Comparison of ENCODE assay signal across 1 cellular context in the genomic region with DNA sequence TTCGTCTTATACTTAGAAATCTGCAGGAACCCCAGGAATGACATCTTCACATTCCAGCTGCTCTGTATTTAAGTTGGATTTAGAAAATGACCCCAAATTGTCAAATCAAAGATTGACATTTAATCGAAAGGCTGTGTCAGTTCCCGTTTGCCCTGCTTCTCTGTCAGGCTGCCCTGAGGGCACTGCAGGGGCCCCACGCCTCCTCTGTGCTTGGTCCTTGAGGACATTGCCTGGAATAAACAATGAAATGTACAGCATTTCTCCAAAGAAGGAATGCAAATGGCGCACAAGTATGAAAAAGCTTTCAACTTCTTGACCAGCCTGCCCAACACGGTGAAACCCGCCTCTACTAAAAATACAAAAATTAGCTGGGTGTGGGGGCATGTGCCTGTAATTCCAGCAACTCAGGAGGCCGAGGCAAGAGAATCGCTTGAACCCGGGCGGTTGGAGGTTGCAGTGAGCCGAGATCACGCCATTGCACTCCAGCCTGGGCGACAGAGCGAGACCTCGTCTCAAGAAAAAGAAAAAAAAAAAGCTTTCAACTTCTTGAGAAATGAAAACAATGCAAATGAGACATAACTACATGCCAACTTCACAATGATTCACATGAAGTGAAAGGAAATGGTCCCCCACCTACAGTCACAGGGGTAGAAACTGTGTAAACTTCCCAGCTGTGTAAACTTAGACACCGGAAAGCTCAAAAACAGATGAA.
TF ChIP-seq lines count a peak whose summit lies in the region.

No MANE protein-coding gene starts in this region.

TF ChIP-seq in GM12878, 131 proteins besides CTCF, POLR2A, EP300 and RAD21 (continued from another document):
- TF ChIP-seq ATF2 (IDR thresholded peaks at IDR 0.05; ENCODE audit: low read length) = peak; percentile 99
- TF ChIP-seq PAX5 (IDR thresholded peaks at IDR 0.05; ENCODE audit: borderline replicate concordance, low read depth, low read length) = peak; percentile 85; the same call in 1 of the 2 replicates
- TF ChIP-seq CREB1 (IDR thresholded peaks at IDR 0.05; ENCODE audit: low read depth) = peak; percentile 60
- TF ChIP-seq NFIC (IDR thresholded peaks at IDR 0.05; ENCODE audit: low read depth, low read length) = peak; percentile 80
- TF ChIP-seq, protein P1, sequence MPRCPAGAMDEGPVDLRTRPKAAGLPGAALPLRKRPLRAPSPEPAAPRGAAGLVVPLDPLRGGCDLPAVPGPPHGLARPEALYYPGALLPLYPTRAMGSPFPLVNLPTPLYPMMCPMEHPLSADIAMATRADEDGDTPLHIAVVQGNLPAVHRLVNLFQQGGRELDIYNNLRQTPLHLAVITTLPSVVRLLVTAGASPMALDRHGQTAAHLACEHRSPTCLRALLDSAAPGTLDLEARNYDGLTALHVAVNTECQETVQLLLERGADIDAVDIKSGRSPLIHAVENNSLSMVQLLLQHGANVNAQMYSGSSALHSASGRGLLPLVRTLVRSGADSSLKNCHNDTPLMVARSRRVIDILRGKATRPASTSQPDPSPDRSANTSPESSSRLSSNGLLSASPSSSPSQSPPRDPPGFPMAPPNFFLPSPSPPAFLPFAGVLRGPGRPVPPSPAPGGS (IDR thresholded peaks at IDR 0.05; ENCODE audit: borderline replicate concordance, insufficient read depth, low read depth, low read length, poor library complexity, severe bottlenecking) = peak; percentile 99
- peak; percentile 39; the same call in 1 of the 2 replicates for TF ChIP-seq IKZF1 (conservative IDR thresholded peaks at IDR 0.05)
- peak in 1 of 2 experiments; percentile 77; a peak in 1 of 4 replicates for TF ChIP-seq ETV6 (conservative IDR thresholded peaks at IDR 0.05 in 1 of 2, IDR thresholded peaks at IDR 0.05 in 1 of 2; ENCODE audit: borderline replicate concordance in 1 of 2, low read depth in 1 of 2)
- peak; percentile 57 to 60; a peak in 2 of 4 replicates for TF ChIP-seq IKZF2 (IDR thresholded peaks at IDR 0.05)
- TF ChIP-seq ZNF592 (IDR thresholded peaks at IDR 0.05) = peak; percentile 73
- no peak for TF ChIP-seq ZNF274 (IDR thresholded peaks at IDR 0.05; ENCODE audit: insufficient read depth, insufficient read length)
- no peak for TF ChIP-seq E4F1 (IDR thresholded peaks at IDR 0.05; ENCODE audit: borderline replicate concordance, partially characterized antibody)
- peak; percentile 43 for TF ChIP-seq SMAD1 (IDR thresholded peaks at IDR 0.05; ENCODE audit: low read depth, partially characterized antibody)
- no peak for TF ChIP-seq NRF1 (conservative IDR thresholded peaks at IDR 0.05; ENCODE audit: low read depth, low read length)
- TF ChIP-seq, protein P2, sequence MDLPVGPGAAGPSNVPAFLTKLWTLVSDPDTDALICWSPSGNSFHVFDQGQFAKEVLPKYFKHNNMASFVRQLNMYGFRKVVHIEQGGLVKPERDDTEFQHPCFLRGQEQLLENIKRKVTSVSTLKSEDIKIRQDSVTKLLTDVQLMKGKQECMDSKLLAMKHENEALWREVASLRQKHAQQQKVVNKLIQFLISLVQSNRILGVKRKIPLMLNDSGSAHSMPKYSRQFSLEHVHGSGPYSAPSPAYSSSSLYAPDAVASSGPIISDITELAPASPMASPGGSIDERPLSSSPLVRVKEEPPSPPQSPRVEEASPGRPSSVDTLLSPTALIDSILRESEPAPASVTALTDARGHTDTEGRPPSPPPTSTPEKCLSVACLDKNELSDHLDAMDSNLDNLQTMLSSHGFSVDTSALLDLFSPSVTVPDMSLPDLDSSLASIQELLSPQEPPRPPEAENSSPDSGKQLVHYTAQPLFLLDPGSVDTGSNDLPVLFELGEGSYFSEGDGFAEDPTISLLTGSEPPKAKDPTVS (IDR thresholded peaks at IDR 0.05; ENCODE audit: low read depth, low read length) = no peak
- peak; percentile 25; the same call in 1 of the 2 replicates for TF ChIP-seq JUNB (IDR thresholded peaks at IDR 0.05)
- no peak for TF ChIP-seq ZZZ3 (IDR thresholded peaks at IDR 0.05; ENCODE audit: control insufficient read depth, insufficient read length, low read depth)
- peak; percentile 45; the same call in 1 of the 2 replicates for TF ChIP-seq TCF7 (IDR thresholded peaks at IDR 0.05; ENCODE audit: borderline replicate concordance)
- TF ChIP-seq CHD2 (IDR thresholded peaks at IDR 0.05; ENCODE audit: borderline replicate concordance, low read depth, low read length) = peak; percentile 45; the same call in 1 of the 2 replicates
- TF ChIP-seq, protein P3, sequence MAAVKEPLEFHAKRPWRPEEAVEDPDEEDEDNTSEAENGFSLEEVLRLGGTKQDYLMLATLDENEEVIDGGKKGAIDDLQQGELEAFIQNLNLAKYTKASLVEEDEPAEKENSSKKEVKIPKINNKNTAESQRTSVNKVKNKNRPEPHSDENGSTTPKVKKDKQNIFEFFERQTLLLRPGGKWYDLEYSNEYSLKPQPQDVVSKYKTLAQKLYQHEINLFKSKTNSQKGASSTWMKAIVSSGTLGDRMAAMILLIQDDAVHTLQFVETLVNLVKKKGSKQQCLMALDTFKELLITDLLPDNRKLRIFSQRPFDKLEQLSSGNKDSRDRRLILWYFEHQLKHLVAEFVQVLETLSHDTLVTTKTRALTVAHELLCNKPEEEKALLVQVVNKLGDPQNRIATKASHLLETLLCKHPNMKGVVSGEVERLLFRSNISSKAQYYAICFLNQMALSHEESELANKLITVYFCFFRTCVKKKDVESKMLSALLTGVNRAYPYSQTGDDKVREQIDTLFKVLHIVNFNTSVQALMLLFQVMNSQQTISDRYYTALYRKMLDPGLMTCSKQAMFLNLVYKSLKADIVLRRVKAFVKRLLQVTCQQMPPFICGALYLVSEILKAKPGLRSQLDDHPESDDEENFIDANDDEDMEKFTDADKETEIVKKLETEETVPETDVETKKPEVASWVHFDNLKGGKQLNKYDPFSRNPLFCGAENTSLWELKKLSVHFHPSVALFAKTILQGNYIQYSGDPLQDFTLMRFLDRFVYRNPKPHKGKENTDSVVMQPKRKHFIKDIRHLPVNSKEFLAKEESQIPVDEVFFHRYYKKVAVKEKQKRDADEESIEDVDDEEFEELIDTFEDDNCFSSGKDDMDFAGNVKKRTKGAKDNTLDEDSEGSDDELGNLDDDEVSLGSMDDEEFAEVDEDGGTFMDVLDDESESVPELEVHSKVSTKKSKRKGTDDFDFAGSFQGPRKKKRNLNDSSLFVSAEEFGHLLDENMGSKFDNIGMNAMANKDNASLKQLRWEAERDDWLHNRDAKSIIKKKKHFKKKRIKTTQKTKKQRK (IDR thresholded peaks at IDR 0.05; ENCODE audit: low read depth, low read length) = no peak
- TF ChIP-seq GABPA (IDR thresholded peaks at IDR 0.05; ENCODE audit: low read depth) = 0 out of 2 replicates have a peak, but pooled peaks have one; percentile 32
- TF ChIP-seq CREM (IDR thresholded peaks at IDR 0.05; ENCODE audit: low read depth) = no peak; the same call in none of the 2 replicates
- 0 out of 2 replicates have a peak, but pooled peaks have one; percentile 38 for TF ChIP-seq MEF2A (IDR thresholded peaks at IDR 0.05; ENCODE audit: insufficient read depth, low read depth, low read length)
- TF ChIP-seq CHD4 (IDR thresholded peaks at IDR 0.05) = no peak
- peak; percentile 64; the same call in 1 of the 2 replicates for TF ChIP-seq POLR2AphosphoS5 (IDR thresholded peaks at IDR 0.05; ENCODE audit: low read length)
- TF ChIP-seq TCF12 (IDR thresholded peaks at IDR 0.05; ENCODE audit: low read depth, low read length) = peak; percentile 90
- no peak; the same call in 1 of the 2 replicates for TF ChIP-seq BCL11A (IDR thresholded peaks at IDR 0.05; ENCODE audit: low read depth, low read length)
- TF ChIP-seq SUPT20H (IDR thresholded peaks at IDR 0.05; ENCODE audit: borderline replicate concordance, control insufficient read depth, low read depth, low read length) = no peak
- peak; percentile 87 for TF ChIP-seq ZNF384 (IDR thresholded peaks at IDR 0.05; ENCODE audit: borderline replicate concordance, low read depth, low read length)
